ENCODE assay signal across 9 cellular contexts in genomic region chrX:13081385-13082285, GRCh38. TPM values are rescaled to one million over a fixed set of nuclear protein-coding genes. Genes with fewer than 3 reads are reported as not detected.
DNase-seq lines count a peak whose midpoint lies in the region; ATAC-seq and TF ChIP-seq lines count a peak whose summit lies in the region.
"Had no signal": no experiment of that assay in that cellular context is flagged by ENCODE, and none has a peak within 500 bp of the region (broad histone marks: within the 10 kb centered on the region; RNA-seq: fewer than 3 reads in every experiment).

No MANE protein-coding gene starts in this region.

- H2BK20ac ChIP-seq in IMR-90 (ENCODE audit: low read depth, low read length) = peak overlapping the region; percentile 81

- H3K27me3 ChIP-seq in IMR-90 (ENCODE audit: control insufficient read depth, insufficient read depth, low read length) (no peaks in the 10 kb centered on the region), adipocyte (replicated peaks; ENCODE audit: control insufficient read depth, insufficient read depth, low read length) (no peaks in the 10 kb centered on the region), spleen (replicated peaks in 1 of 7) (peaks cover 0 to 5% (median 0%) of the 10 kb centered on the region in 7 donors)

- H2BK15ac ChIP-seq in IMR-90 (ENCODE audit: low read depth, low read length) = peak overlapping the region; percentile 41; the same call in 1 of the 3 replicates

- in situ Hi-C loops in IMR-90 (cut with MboI; ENCODE audit: low sequenced_read_pairs) = no loop called here

- no peaks in the 10 kb centered on the region for H3K36me3 ChIP-seq in IMR-90 (ENCODE audit: control insufficient read depth, insufficient read depth, low read length)
- no peaks in the 10 kb centered on the region for H3K36me3 ChIP-seq in adipocyte (ENCODE audit: control insufficient read depth, insufficient read depth, low read length, severe bottlenecking)
- H3K36me3 ChIP-seq in spleen = no peaks in the 10 kb centered on the region

- 0 out of 2 replicates have a peak overlapping the region, but pooled peaks have one; percentile 63 for H3K14ac ChIP-seq in IMR-90 (replicated peaks; ENCODE audit: low read depth, low read length)

- dilution Hi-C loops in IMR-90 (cut with HindIII; ENCODE audit: low sequenced_read_pairs, unreplicated experiment) = no loop called here

- H3K27ac ChIP-seq in IMR-90 (ENCODE audit: insufficient read depth, low read length) (peak overlapping the region; percentile 63; the same call in 1 of the 2 replicates), spleen (peak overlapping the region; percentile 61 to 90 (median 87))

- H2BK5ac ChIP-seq in IMR-90 (ENCODE audit: low read depth, low read length, poor library complexity, severe bottlenecking) = peak overlapping the region; percentile 24

- H3K4me2 ChIP-seq in IMR-90 (ENCODE audit: low read depth, low read length) = peak overlapping the region; percentile 5; the same call in 1 of the 2 replicates

- intact Hi-C loops in IMR-90 (cut with micrococcal nuclease) = no loop called here
- intact Hi-C loops in spleen (cut with DNase I; ENCODE audit: low total_unique reads) = loop anchor here (10.0 kb wide), 1 partner anchor 97 kb away; no protein-coding TSS in a partner anchor

- H2AK5ac ChIP-seq in IMR-90 (ENCODE audit: low read depth, low read length) = no peak overlapping the region

- peak overlapping the region; percentile 64 for H3K4ac ChIP-seq in IMR-90 (ENCODE audit: low read depth, low read length)

- H3K9me1 ChIP-seq in IMR-90 (ENCODE audit: insufficient read depth, low read length) = no peaks in the 10 kb centered on the region

- no TSS peak for BruUV-seq in IMR-90 (replicated peaks; lab: Mats Ljungman, UMichigan)

- no peak for TF ChIP-seq RAD21 in IMR-90 (IDR thresholded peaks at IDR 0.05; ENCODE audit: low read length)

- H3K56ac ChIP-seq in IMR-90 (ENCODE audit: extremely low read depth, insufficient read depth, low read length) = peak overlapping the region; percentile 10

- H3K79me1 ChIP-seq in IMR-90 (ENCODE audit: low read depth in 1 of 2, low read length in 2 of 2) = no peaks in the 10 kb centered on the region

- CTCF ChIA-PET in IMR-90 (lab: Yijun Ruan, JAX) = no interaction called here

- POLR2A ChIA-PET in IMR-90 (lab: Charles Lee; ENCODE audit: unreplicated experiment) = interaction anchor here (0.5 kb wide), 1 partner anchor 9 kb away, joined by 3 read pairs; no protein-coding TSS in a partner anchor

- no peak overlapping the region for H2AFZ ChIP-seq in IMR-90 (replicated peaks; ENCODE audit: low read length, poor library complexity)

- no peak overlapping the region; the same call in 1 of the 2 replicates for H4K91ac ChIP-seq in IMR-90 (ENCODE audit: insufficient read depth, low read depth, low read length)

- H4K20me1 ChIP-seq in IMR-90 (ENCODE audit: insufficient read depth, low read length) = no peaks in the 10 kb centered on the region

- no peak overlapping the region for H4K5ac ChIP-seq in IMR-90 (ENCODE audit: low read depth, low read length)

- H3K4me3 ChIP-seq in IMR-90 (ENCODE audit: insufficient read depth, low read depth, low read length) = no peak overlapping the region
- H3K4me3 ChIP-seq in adipocyte (ENCODE audit: low read length) = no peak overlapping the region
- H3K4me3 ChIP-seq in spleen = peak overlapping the region in 1 of 8 donors; percentile 29

- TF ChIP-seq CTCF in IMR-90 (conservative IDR thresholded peaks at IDR 0.05; ENCODE audit: low read depth, low read length) = no peak
- no peak for TF ChIP-seq CTCF in spleen (IDR thresholded peaks at IDR 0.05 in 8 of 11, conservative IDR thresholded peaks at IDR 0.05 in 3 of 11)

- H2BK120ac ChIP-seq in IMR-90 (ENCODE audit: low read depth, low read length) = peak overlapping the region; percentile 49; the same call in 1 of the 2 replicates

- DNase-seq in IMR-90 (peak; percentile 54), adipocyte (ENCODE audit: low read depth) (peak; percentile 35), spleen (no peak), DMS53 (lab: John Stamatoyannopoulos, UW) (no peak), A172 (ENCODE audit: low spot score) (no peak), amniotic stem cell (lab: John Stamatoyannopoulos, UW) (no peak)

- TF ChIP-seq POLR2A in IMR-90 (IDR thresholded peaks at IDR 0.05; ENCODE audit: low read depth, low read length) (no peak), spleen (IDR thresholded peaks at IDR 0.05) (no peak)

- no CpG with 5 or more reads among the region's 7 CpGs for WGBS in IMR-90 (ENCODE audit: extremely low coverage in 2 of 2, insufficient read length in 1 of 2), 2 experiments
- 15 to 40% (median 17%) methylated on average over 7 of the region's 7 CpGs for WGBS in spleen, 5 donors

- peaks cover 4% of the 10 kb centered on the region for H3K4me1 ChIP-seq in IMR-90 (ENCODE audit: control insufficient read depth, insufficient read depth, low read length)
- peaks cover 19% of the 10 kb centered on the region for H3K4me1 ChIP-seq in adipocyte (ENCODE audit: control insufficient read depth, insufficient read depth, low read length)
- H3K4me1 ChIP-seq in spleen = peaks cover 41 to 100% (median 97%) of the 10 kb centered on the region in 6 donors

- H3K9ac ChIP-seq in IMR-90 (ENCODE audit: low read depth, low read length) (no peak overlapping the region; the same call in 1 of the 2 replicates), adipocyte (ENCODE audit: low read length) (no peak overlapping the region)

- H4K8ac ChIP-seq in IMR-90 (ENCODE audit: low read depth in 2 of 2, low read length in 2 of 2) = peak overlapping the region in 1 of 2 experiments; percentile 24; a peak in 2 of 4 replicates

- ATAC-seq in GM19351 (IDR thresholded peaks at IDR 0.05; ENCODE audit: unreplicated experiment) (peak; percentile 64), IMR-90 (ENCODE audit: low read depth) (no peak; the same call in 1 of the 2 replicates)

- H3K9me3 ChIP-seq in IMR-90 (ENCODE audit: control insufficient read depth, insufficient read depth, low read length) = no peaks in the 10 kb centered on the region
- no peaks in the 10 kb centered on the region for H3K9me3 ChIP-seq in adipocyte (ENCODE audit: control insufficient read depth, low read length)
- H3K9me3 ChIP-seq in spleen = no peaks in the 10 kb centered on the region

- no peak overlapping the region for H3K23ac ChIP-seq in IMR-90 (ENCODE audit: low read depth, low read length)

- H3K18ac ChIP-seq in IMR-90 (ENCODE audit: low read depth, low read length) = peak overlapping the region; percentile 45; the same call in 1 of the 2 replicates

- H2AK9ac ChIP-seq in IMR-90 (replicated peaks; ENCODE audit: low read depth, low read length, poor library complexity) = no peak overlapping the region

TF ChIP-seq in IMR-90, 13 proteins besides CTCF, POLR2A, EP300 and RAD21:
- TF ChIP-seq CHD1 (IDR thresholded peaks at IDR 0.05; ENCODE audit: low read depth, low read length) (no peak), NFE2L2 (IDR thresholded peaks at IDR 0.05; ENCODE audit: low read depth, low read length) (no peak), RCOR1 (IDR thresholded peaks at IDR 0.05; ENCODE audit: insufficient replicate concordance, low read length) (no peak), CEBPB (IDR thresholded peaks at IDR 0.05; ENCODE audit: low read depth, low read length) (no peak), MAZ (IDR thresholded peaks at IDR 0.05; ENCODE audit: borderline replicate concordance, low read depth, low read length) (no peak), MXI1 (IDR thresholded peaks at IDR 0.05; ENCODE audit: borderline replicate concordance, low read depth, low read length) (no peak), RFX5 (IDR thresholded peaks at IDR 0.05; ENCODE audit: low read depth, low read length) (no peak)

RNA-seq across cellular contexts. Expression of gene FAM9C, which starts 37.2 kb away (rescaled TPM):
- total RNA-seq in IMR-90 (2012; rRNA removed) (not detected in 2 replicates), spleen (10 to 100 TPM in 3 of 7 donors, under 1 TPM in 2, not detected in 2; 0.09 to 56.0 (median 12.3) TPM)
- polyA plus RNA-seq in IMR-90 (2012; rRNA removed) (not detected in 2 replicates), spleen (10 to 100 TPM in 1 of 3 donors, under 1 TPM in 1, not detected in 1; 0.16 to 10.5 TPM)
- not detected in 2 replicates for polyA plus RNA-seq in IMR-90 (2012; cell fraction: cytosol; rRNA removed)
- polyA plus RNA-seq in IMR-90 (2012; cell fraction: nucleus; rRNA removed; ENCODE audit: low replicate concordance) = not detected in 2 replicates
- total RNA-seq in A172 (2014; rRNA removed; shearing (Covaris generic)) = not detected in 2 replicates
- total RNA-seq: T-helper 2 cell treated with Interferon-gamma antibody and Interleukin-4, amounts not matched to agents 100 ng/mL and 5 ng/mL, for 36 hours had no signal
- polyA plus RNA-seq: esophagus had no signal

Comparison
In these comparisons a context has a peak if more than half of its experiments do, and no peak if none do; other contexts are left out.
1. DNase-seq: peak in IMR-90 (single experiment) and adipocyte (single experiment); none in spleen (single experiment), DMS53 (single experiment), A172 (single experiment) and amniotic stem cell (single experiment).